ENCODE assay signal across 27 cellular contexts in genomic region chr19:55464039-55464668, GRCh38. TPM values are rescaled to one million over a fixed set of nuclear protein-coding genes. Genes with fewer than 3 reads are reported as not detected.
DNase-seq lines count a peak whose midpoint lies in the region; ATAC-seq and TF ChIP-seq lines count a peak whose summit lies in the region.
"Had no signal": no experiment of that assay in that cellular context is flagged by ENCODE, and none has a peak within 500 bp of the region (broad histone marks: within the 10 kb centered on the region; RNA-seq: fewer than 3 reads in every experiment).

No MANE protein-coding gene starts in this region.

- H3K4me1 Mint-ChIP-seq in CD8-positive, alpha-beta T cell (ENCODE audit: low read depth): peaks cover 19% of the 10 kb centered on the region
- H3K4me1 Mint-ChIP-seq in chondrocyte (ENCODE audit: low read depth): peaks cover 37% of the 10 kb centered on the region

- H3K9me3 ChIP-seq in CD8-positive, alpha-beta T cell (ENCODE audit: low read length): no peaks in the 10 kb centered on the region
- H3K9me3 ChIP-seq in iPS-20b (ENCODE audit: insufficient read depth, low read depth, low read length): no peaks in the 10 kb centered on the region
- H3K9me3 ChIP-seq: HAP-1 had no signal

- no peak overlapping the region for H3K4me3 ChIP-seq in CD8-positive, alpha-beta T cell (ENCODE audit: low read depth, low read length)
- H3K4me3 ChIP-seq in H7 (ENCODE audit: insufficient read depth, low read depth, low read length) (peak overlapping the region; percentile 26), iPS-20b (ENCODE audit: low read length) (0 out of 2 replicates have a peak overlapping the region, but pooled peaks have one; percentile 26)
- H3K4me3 ChIP-seq: HAP-1 had no signal

- H3K27me3 ChIP-seq in CD8-positive, alpha-beta T cell (ENCODE audit: insufficient read depth, low read length): no peaks in the 10 kb centered on the region
- H3K27me3 ChIP-seq in H7 (ENCODE audit: control insufficient read depth, insufficient read depth, low read length) (peaks cover 20% of the 10 kb centered on the region; the same call in 1 of the 2 replicates), iPS-20b (ENCODE audit: insufficient read depth, low read length) (peaks cover 49% of the 10 kb centered on the region)

- H3K27ac ChIP-seq in CD8-positive, alpha-beta T cell (ENCODE audit: low read depth, low read length): no peak overlapping the region
- no peak overlapping the region for H3K27ac ChIP-seq in iPS-20b (ENCODE audit: low read length)
- H3K27ac ChIP-seq: HL-60 had no signal

- H3K9ac ChIP-seq in iPS-20b (ENCODE audit: low read depth, low read length): peak overlapping the region; percentile 27; the same call in 1 of the 2 replicates

- TF ChIP-seq CTCF in CD8-positive, alpha-beta T cell (IDR thresholded peaks at IDR 0.05): no peak
- TF ChIP-seq CTCF in chondrocyte (IDR thresholded peaks at IDR 0.05): no peak

- H3K4me3 Mint-ChIP-seq in CD8-positive, alpha-beta T cell: peak overlapping the region; percentile 12
- H3K4me3 Mint-ChIP-seq in chondrocyte (ENCODE audit: unreplicated experiment): no peak overlapping the region
- H3K4me3 Mint-ChIP-seq: IgD-negative memory B cell had no signal

- no peak for ATAC-seq in CD8-positive, alpha-beta T cell
- ATAC-seq in GM21447 (IDR thresholded peaks at IDR 0.05; ENCODE audit: unreplicated experiment) (no peak), HG03039 (IDR thresholded peaks at IDR 0.05; ENCODE audit: unreplicated experiment) (no peak)
- ATAC-seq: PC-3 had no signal

- H3K36me3 ChIP-seq in CD8-positive, alpha-beta T cell (ENCODE audit: insufficient read depth, low read length): no peaks in the 10 kb centered on the region
- H3K36me3 ChIP-seq in H7 (replicated peaks; ENCODE audit: control insufficient read depth, insufficient read depth, low read length) (no peaks in the 10 kb centered on the region), iPS-20b (ENCODE audit: insufficient read depth, low read depth, low read length) (no peaks in the 10 kb centered on the region)
- H3K36me3 ChIP-seq: HAP-1 had no signal

- no peaks in the 10 kb centered on the region for H3K9me3 Mint-ChIP-seq in CD8-positive, alpha-beta T cell
- no peaks in the 10 kb centered on the region for H3K9me3 Mint-ChIP-seq in chondrocyte (ENCODE audit: low read depth)
- H3K9me3 Mint-ChIP-seq: CD8-positive, alpha-beta memory T cell; IgD-negative memory B cell had no signal

- CTCF ChIA-PET in CD8-positive, alpha-beta T cell (lab: Charles Lee): interaction anchor here (1.7 kb wide), 1 partner anchor 40 kb away, joined by 11 read pairs; no protein-coding TSS in a partner anchor

- no peak overlapping the region for H3K27ac Mint-ChIP-seq in CD8-positive, alpha-beta T cell
- H3K27ac Mint-ChIP-seq in chondrocyte (ENCODE audit: unreplicated experiment): no peak overlapping the region
- H3K27ac Mint-ChIP-seq: CD8-positive, alpha-beta memory T cell; IgD-negative memory B cell had no signal

- intact Hi-C loops in CD8-positive, alpha-beta T cell (cut with DNase I, micrococcal nuclease): loop anchor here (5.0 kb wide), 2 partner anchors 168 to 1002 kb away; partner anchors contain the start of gene LENG9 (in 1 of the 2)

- peaks cover 19% of the 10 kb centered on the region for H3K4me1 ChIP-seq in CD8-positive, alpha-beta T cell (ENCODE audit: insufficient read depth, low read length)
- H3K4me1 ChIP-seq in iPS-20b (ENCODE audit: insufficient read depth, low read length): peaks cover 14% of the 10 kb centered on the region; the same call in 1 of the 2 replicates

- no peaks in the 10 kb centered on the region for H3K27me3 Mint-ChIP-seq in CD8-positive, alpha-beta T cell (ENCODE audit: low read depth)
- H3K27me3 Mint-ChIP-seq in chondrocyte (ENCODE audit: low read depth): peaks cover 2% of the 10 kb centered on the region
- H3K27me3 Mint-ChIP-seq: IgD-negative memory B cell had no signal

- POLR2A ChIA-PET in CD8-positive, alpha-beta T cell (lab: Charles Lee): no interaction called here

- no peaks in the 10 kb centered on the region for H3K36me3 Mint-ChIP-seq in CD8-positive, alpha-beta T cell
- no peaks in the 10 kb centered on the region for H3K36me3 Mint-ChIP-seq in chondrocyte (ENCODE audit: low read depth)
- H3K36me3 Mint-ChIP-seq: IgD-negative memory B cell had no signal

- DNase-seq in CD8-positive, alpha-beta T cell: no peak
- DNase-seq in H7: no peak
- DNase-seq in chondrocyte (ENCODE audit: low spot score): peak; percentile 66
- no peak for DNase-seq in NCI-H187 (lab: John Stamatoyannopoulos, UW)
- DNase-seq in AG08396 (ENCODE audit: low spot score): no peak
- DNase-seq: C1 segment of cervical spinal cord; Calu3; CD8-positive, alpha-beta memory T cell; GDM1; Karpas-422; NCI-H1694; NCI-H2081 treated with DMSO at 0.1 percent for 48 hours; NCI-H446 treated with DMSO at 0.1 percent for 48 hours; NCI-H526 treated with DMSO at 0.1 percent for 48 hours; PC-3; Right ventricle myocardium superior had no signal

RNA-seq across cellular contexts. Expression of gene C19orf85, which starts 0.4 kb away (rescaled TPM):
- total RNA-seq in CD8-positive, alpha-beta T cell: not detected
- 1.6 and 3.7 TPM in 2 replicates for total RNA-seq in H7 (2014; rRNA removed; shearing (Covaris generic))
- not detected in 3 replicates for total RNA-seq in chondrocyte
- total RNA-seq: Calu3; CD8-positive, alpha-beta memory T cell; Daoy; M059J; PC-3; Right ventricle myocardium superior; RPMI7951; SK-MEL-5 had no signal

RNA-seq across cellular contexts. Expression of gene ISOC2, which starts 2.7 kb away (rescaled TPM):
- 1 to 10 TPM; 1.5 to 2.1 TPM for total RNA-seq in CD8-positive, alpha-beta T cell
- 178 and 185 TPM in 2 replicates for total RNA-seq in H7 (2014; rRNA removed; shearing (Covaris generic))
- 39.8 to 47.2 TPM (median 39.8 TPM) in 3 replicates for total RNA-seq in chondrocyte

RNA-seq across cellular contexts. Expression of gene ZNF628, which starts 12.3 kb away (rescaled TPM):
- total RNA-seq in CD8-positive, alpha-beta T cell: 10 to 100 TPM; 27.0 to 27.8 TPM
- total RNA-seq in H7 (2014; rRNA removed; shearing (Covaris generic)): 5.8 and 8.1 TPM in 2 replicates
- total RNA-seq in chondrocyte: 9.1 to 9.7 TPM (median 9.4 TPM) in 3 replicates

RNA-seq across cellular contexts. Expression of gene NAT14, which starts 20.8 kb away (rescaled TPM):
- 1 to 10 TPM; 9.9 to 10.0 TPM for total RNA-seq in CD8-positive, alpha-beta T cell
- 56.0 and 71.2 TPM in 2 replicates for total RNA-seq in H7 (2014; rRNA removed; shearing (Covaris generic))
- 32.1 to 50.0 TPM (median 33.1 TPM) in 3 replicates for total RNA-seq in chondrocyte

RNA-seq across cellular contexts. Expression of gene SHISA7, which starts 21.1 kb away (rescaled TPM):
- not detected for total RNA-seq in CD8-positive, alpha-beta T cell
- 0.04 and 0.07 TPM in 2 replicates for total RNA-seq in H7 (2014; rRNA removed; shearing (Covaris generic))
- total RNA-seq in chondrocyte: not detected in 3 replicates
- total RNA-seq: Calu3; CD8-positive, alpha-beta memory T cell; Daoy; HT-29; M059J; PC-3; Right ventricle myocardium superior; SK-MEL-5 had no signal

Comparison
In these comparisons a context has a peak if more than half of its experiments do, and no peak if none do; other contexts are left out.
1. RNA of gene ISOC2, which starts 2.7 kb away (total RNA-seq): 178 to 185 TPM in H7 and 39.8 to 47.2 TPM in chondrocyte; 1.5 to 2.1 TPM in CD8-positive, alpha-beta T cell; every median in the first group is over 10 times any median in the second.